In the genomic region with DNA sequence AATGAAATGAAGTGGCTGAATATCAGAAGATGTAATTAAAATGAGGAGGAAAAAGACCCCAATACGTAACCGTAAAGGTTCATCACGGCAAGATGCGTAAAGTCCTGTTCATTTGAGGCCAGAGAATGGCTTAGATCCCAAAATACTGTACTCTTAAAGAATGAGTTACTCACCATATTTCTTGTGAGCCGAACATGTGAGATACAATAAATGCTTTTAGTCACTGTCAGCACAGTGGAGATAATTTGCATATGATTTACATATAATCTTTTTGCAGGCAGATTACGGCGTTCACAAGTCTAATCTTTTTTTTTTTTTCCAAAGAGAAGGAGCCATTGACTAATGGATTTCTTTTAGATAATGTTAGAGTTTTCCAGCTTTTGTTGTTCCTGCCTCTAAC, we compare ENCODE assay signal across 21 cellular contexts. TPM values are rescaled to one million over a fixed set of nuclear protein-coding genes. Genes with fewer than 3 reads are reported as not detected.
DNase-seq lines count a peak whose midpoint lies in the region; ATAC-seq and TF ChIP-seq lines count a peak whose summit lies in the region.
"Had no signal": no experiment of that assay in that cellular context is flagged by ENCODE, and none has a peak within 500 bp of the region (broad histone marks: within the 10 kb centered on the region; RNA-seq: fewer than 3 reads in every experiment).

No MANE protein-coding gene starts in this region.

- WGBS in mesenchymal stem cell, result 96% methylated on average over 5 of the region's 7 CpGs

- no TSS peak for BruUV-seq in A673 (replicated peaks; lab: Mats Ljungman, UMichigan)

- no peak overlapping the region for H3K4ac ChIP-seq in mesenchymal stem cell (ENCODE audit: low read depth in 1 of 2, low read length in 2 of 2)

- no peak overlapping the region for H3K23ac ChIP-seq in mesenchymal stem cell (ENCODE audit: low read length in 2 of 2)

- ATAC-seq in GM18861 (IDR thresholded peaks at IDR 0.05; ENCODE audit: unreplicated experiment), result no peak
- ATAC-seq in activated CD8-positive, alpha-beta T cell treated with anti-CD3 and anti-CD28 coated beads, Interleukin-2, amount 10 ng/mL, durations not matched to agents 7 days and 5 days, result no peak
- ATAC-seq: GM23338, HCT116 had no signal

- no peaks in the 10 kb centered on the region for H3K9me3 Mint-ChIP-seq in activated CD8-positive, alpha-beta T cell treated with anti-CD3 and anti-CD28 coated beads, Interleukin-2, amount 10 ng/mL, durations not matched to agents 7 days and 5 days (ENCODE audit: insufficient read depth)

- H3K4me3 ChIP-seq in A673 (ENCODE audit: low read depth, low read length, poor library complexity, severe bottlenecking) (peak overlapping the region; percentile 5), dorsolateral prefrontal cortex (peak overlapping the region in 34 of 59 donors; percentile 2 to 58 (median 27)), mesenchymal stem cell (ENCODE audit: insufficient read depth in 1 of 2, low read depth in 1 of 2, low read length in 2 of 2) (no peak overlapping the region)
- H3K4me3 ChIP-seq: BLaER1 treated with 17β-estradiol and CSF1 and Interleukin-3, amounts not matched to agents 10 nM and 100 nM; GM23338 had no signal

- TF ChIP-seq CTCF in A673 (conservative IDR thresholded peaks at IDR 0.05; ENCODE audit: low read depth, low read length), result no peak
- no peak for TF ChIP-seq CTCF in dorsolateral prefrontal cortex (IDR thresholded peaks at IDR 0.05 in 54 of 56, conservative IDR thresholded peaks at IDR 0.05 in 2 of 56; ENCODE audit: low read depth in 1 of 56, partially characterized antibody in 56 of 56)

- no peak overlapping the region for H3K14ac ChIP-seq in mesenchymal stem cell (ENCODE audit: low read length in 2 of 2)

- H3K18ac ChIP-seq in mesenchymal stem cell (ENCODE audit: low read depth in 1 of 2, low read length in 2 of 2), result no peak overlapping the region

- H2BK15ac ChIP-seq in mesenchymal stem cell (ENCODE audit: low read depth, poor library complexity, severe bottlenecking), result no peak overlapping the region

- H4K8ac ChIP-seq in mesenchymal stem cell (ENCODE audit: low read length), result no peak overlapping the region

- peaks cover 2% of the 10 kb centered on the region for H3K27me3 Mint-ChIP-seq in activated CD8-positive, alpha-beta T cell treated with anti-CD3 and anti-CD28 coated beads, Interleukin-2, amount 10 ng/mL, durations not matched to agents 7 days and 5 days (ENCODE audit: low read depth)

- no peak overlapping the region for H3K4me2 ChIP-seq in mesenchymal stem cell (ENCODE audit: low read length, poor library complexity, severe bottlenecking)
- H3K4me2 ChIP-seq: BLaER1 treated with 17β-estradiol and CSF1 and Interleukin-3, amounts not matched to agents 10 nM and 100 nM; GM23338 had no signal

- no peaks in the 10 kb centered on the region for H3K36me3 Mint-ChIP-seq in activated CD8-positive, alpha-beta T cell treated with anti-CD3 and anti-CD28 coated beads, Interleukin-2, amount 10 ng/mL, durations not matched to agents 7 days and 5 days (ENCODE audit: low read depth)
- H3K36me3 Mint-ChIP-seq: CD14-positive monocyte had no signal

- H2BK5ac ChIP-seq in mesenchymal stem cell (ENCODE audit: low read depth, low read length, poor library complexity, severe bottlenecking), result no peak overlapping the region

- POLR2A ChIA-PET in A673 (lab: Charles Lee; ENCODE audit: low non-redundant PET), result no interaction called here
- POLR2A ChIA-PET in activated CD8-positive, alpha-beta T cell treated with anti-CD3 and anti-CD28 coated beads, Interleukin-2, amount 10 ng/mL, durations not matched to agents 7 days and 5 days (lab: Charles Lee), result no interaction called here

- peak; percentile 45 for DNase-seq in A673 (ENCODE audit: low spot score)
- DNase-seq in NCI-H526 treated with DMSO at 0.1 percent for 48 hours (lab: John Stamatoyannopoulos, UW), result peak; percentile 98
- DNase-seq in dorsolateral prefrontal cortex, result no peak
- DNase-seq in superior temporal gyrus (ENCODE audit: extremely low spot score), result peak; percentile 54
- no peak for DNase-seq in mesenchymal stem cell
- DNase-seq in activated CD8-positive, alpha-beta T cell treated with anti-CD3 and anti-CD28 coated beads, Interleukin-2, amount 10 ng/mL, durations not matched to agents 7 days and 5 days, result no peak
- DNase-seq: ACHN; AML-193; BE2C; CD4-positive, alpha-beta T cell; CD8-positive, alpha-beta memory T cell; DMS 273 treated with DMSO at 0.1 percent for 48 hours; H9 had no signal

- H3K27me3 ChIP-seq in A673 (replicated peaks; ENCODE audit: insufficient read depth, low read depth, low read length, poor library complexity) (no peaks in the 10 kb centered on the region), dorsolateral prefrontal cortex (no peaks in the 10 kb centered on the region), mesenchymal stem cell (ENCODE audit: control insufficient read depth in 1 of 2, insufficient read depth in 1 of 2, low read length in 2 of 2) (peaks cover 3 to 5% of the 10 kb centered on the region in 2 experiments)
- H3K27me3 ChIP-seq: BE2C; BLaER1 treated with 17β-estradiol and CSF1 and Interleukin-3, amounts not matched to agents 10 nM and 100 nM had no signal

- peak overlapping the region; percentile 66 for H3K27ac ChIP-seq in A673 (ENCODE audit: low read depth, low read length, poor library complexity, severe bottlenecking)
- H3K27ac ChIP-seq in dorsolateral prefrontal cortex, result peak overlapping the region in 20 of 59 donors; percentile 1 to 64 (median 32)
- H3K27ac ChIP-seq in mesenchymal stem cell (ENCODE audit: low read length, poor library complexity, severe bottlenecking), result no peak overlapping the region
- H3K27ac ChIP-seq: 22Rv1; BLaER1 treated with 17β-estradiol and CSF1 and Interleukin-3, amounts not matched to agents 10 nM and 100 nM had no signal

- H2BK120ac ChIP-seq in mesenchymal stem cell (ENCODE audit: low read depth, low read length), result no peak overlapping the region

- no peak overlapping the region for H4K91ac ChIP-seq in mesenchymal stem cell (ENCODE audit: low read length)

- CTCF ChIA-PET in A673 (lab: Charles Lee), result no interaction called here
- CTCF ChIA-PET in activated CD8-positive, alpha-beta T cell treated with anti-CD3 and anti-CD28 coated beads, Interleukin-2, amount 10 ng/mL, durations not matched to agents 7 days and 5 days (lab: Charles Lee), result interaction anchor here (1.8 kb wide), 1 partner anchor 30 kb away, joined by 6 read pairs; no protein-coding TSS in a partner anchor

- H3K36me3 ChIP-seq in A673 (ENCODE audit: insufficient read depth, low read length, poor library complexity, severe bottlenecking) (no peaks in the 10 kb centered on the region), mesenchymal stem cell (ENCODE audit: control insufficient read depth in 1 of 2, insufficient read depth in 2 of 2, low read depth in 1 of 2, low read length in 2 of 2) (no peaks in the 10 kb centered on the region)
- H3K36me3 ChIP-seq: BE2C; BLaER1 treated with 17β-estradiol and CSF1 and Interleukin-3, amounts not matched to agents 10 nM and 100 nM had no signal

- H3K4me3 Mint-ChIP-seq in activated CD8-positive, alpha-beta T cell treated with anti-CD3 and anti-CD28 coated beads, Interleukin-2, amount 10 ng/mL, durations not matched to agents 7 days and 5 days, result no peak overlapping the region
- H3K4me3 Mint-ChIP-seq: CD14-positive monocyte; CD4-positive, alpha-beta T cell; CD8-positive, alpha-beta memory T cell; GM23338; H9 had no signal

- H3K4me1 Mint-ChIP-seq in activated CD8-positive, alpha-beta T cell treated with anti-CD3 and anti-CD28 coated beads, Interleukin-2, amount 10 ng/mL, durations not matched to agents 7 days and 5 days (ENCODE audit: low read depth), result no peaks in the 10 kb centered on the region
- H3K4me1 Mint-ChIP-seq: CD14-positive monocyte; CD8-positive, alpha-beta memory T cell had no signal

- H3K4me1 ChIP-seq in A673 (ENCODE audit: insufficient read depth, low read length, poor library complexity, severe bottlenecking) (peaks cover 18% of the 10 kb centered on the region), mesenchymal stem cell (ENCODE audit: control insufficient read depth, insufficient read depth, low read depth, low read length) (no peaks in the 10 kb centered on the region)
- H3K4me1 ChIP-seq: BE2C had no signal

- no peaks in the 10 kb centered on the region for H3K79me1 ChIP-seq in mesenchymal stem cell (replicated peaks; ENCODE audit: low read length, poor library complexity, severe bottlenecking)

- H2AFZ ChIP-seq in mesenchymal stem cell (ENCODE audit: low read depth, low read length), result no peak overlapping the region
- H2AFZ ChIP-seq: GM23338 had no signal

- no peak overlapping the region for H2AK5ac ChIP-seq in mesenchymal stem cell (ENCODE audit: low read length, severe bottlenecking)

- H3K27ac Mint-ChIP-seq in activated CD8-positive, alpha-beta T cell treated with anti-CD3 and anti-CD28 coated beads, Interleukin-2, amount 10 ng/mL, durations not matched to agents 7 days and 5 days, result no peak overlapping the region
- H3K27ac Mint-ChIP-seq: CD14-positive monocyte; CD4-positive, alpha-beta T cell; CD8-positive, alpha-beta memory T cell; GM23338; H9 had no signal

- H3K9ac ChIP-seq in mesenchymal stem cell (ENCODE audit: low read length), result no peak overlapping the region
- H3K9ac ChIP-seq: BLaER1 treated with 17β-estradiol and CSF1 and Interleukin-3, amounts not matched to agents 10 nM and 100 nM had no signal

- intact Hi-C loops in A673 (cut with micrococcal nuclease; ENCODE audit: unreplicated experiment), result no loop called here
- intact Hi-C loops in dorsolateral prefrontal cortex (cut with DNase I), result no loop called here

- no peak overlapping the region for H2BK12ac ChIP-seq in mesenchymal stem cell (ENCODE audit: low read length in 2 of 2)

- no peaks in the 10 kb centered on the region for H3K9me3 ChIP-seq in A673 (ENCODE audit: low read depth, low read length, poor library complexity, severe bottlenecking)
- H3K9me3 ChIP-seq in mesenchymal stem cell (ENCODE audit: control insufficient read depth, low read length), result no peaks in the 10 kb centered on the region
- H3K9me3 ChIP-seq: BE2C had no signal

RNA-seq across cellular contexts. Expression of gene AMER2, which starts 28.4 kb away (rescaled TPM):
- 49.7 and 70.6 TPM in 2 replicates for total RNA-seq in A673 (2021)
- total RNA-seq in dorsolateral prefrontal cortex, result 100 to 1,000 TPM in 86 of 120 experiments, 10 to 100 TPM in 34; 44.5 to 389 (median 125) TPM
- polyA plus RNA-seq in mesenchymal stem cell (2013, experiment 1 of 2), result not detected
- not detected for polyA plus RNA-seq in mesenchymal stem cell (2013, experiment 2 of 2)
- not detected for total RNA-seq in activated CD8-positive, alpha-beta T cell treated with anti-CD3 and anti-CD28 coated beads, Interleukin-2, amount 10 ng/mL, durations not matched to agents 7 days and 5 days
- total RNA-seq: CD4-positive, alpha-beta T cell; CD8-positive, alpha-beta memory T cell; G401; H4 had no signal
- polyA plus RNA-seq: CD14-positive monocyte; CD8-positive, alpha-beta memory T cell had no signal

RNA-seq across cellular contexts. Expression of gene PABPC3, which starts 47.8 kb away (rescaled TPM):
- total RNA-seq in A673 (2021) (0.24 TPM in 1 of 2 replicates, not detected in the other), dorsolateral prefrontal cortex (under 1 TPM in 109 of 120 experiments, not detected in 11; 0.13 to 0.88 (median 0.33) TPM)
- 0.17 TPM for polyA plus RNA-seq in mesenchymal stem cell (2013, experiment 1 of 2)
- polyA plus RNA-seq in mesenchymal stem cell (2013, experiment 2 of 2), result 0.21 TPM
- under 1 TPM; 0.63 to 0.79 TPM for total RNA-seq in activated CD8-positive, alpha-beta T cell treated with anti-CD3 and anti-CD28 coated beads, Interleukin-2, amount 10 ng/mL, durations not matched to agents 7 days and 5 days

Comparison
In these comparisons a context has a peak if more than half of its experiments do, and no peak if none do; other contexts are left out.
1. DNase-seq: peak in A673 (single experiment), NCI-H526 treated with DMSO at 0.1 percent for 48 hours (single experiment) and superior temporal gyrus (single experiment); none in dorsolateral prefrontal cortex (0 of 10), mesenchymal stem cell (single experiment) and activated CD8-positive, alpha-beta T cell treated with anti-CD3 and anti-CD28 coated beads, Interleukin-2, amount 10 ng/mL, durations not matched to agents 7 days and 5 days (single experiment).
2. H3K4me3 ChIP-seq: peak in A673 (single experiment) and dorsolateral prefrontal cortex (34 of 59); none in mesenchymal stem cell (0 of 2).
3. RNA of gene AMER2, which starts 28.4 kb away (total RNA-seq): 44.5 to 389 TPM in dorsolateral prefrontal cortex and 49.7 to 70.6 TPM in A673; not detected in activated CD8-positive, alpha-beta T cell treated with anti-CD3 and anti-CD28 coated beads, Interleukin-2, amount 10 ng/mL, durations not matched to agents 7 days and 5 days; every median in the first group is over 10 times any median in the second.